Comparison of ENCODE assay signal across 1 cellular context in the genomic region with DNA sequence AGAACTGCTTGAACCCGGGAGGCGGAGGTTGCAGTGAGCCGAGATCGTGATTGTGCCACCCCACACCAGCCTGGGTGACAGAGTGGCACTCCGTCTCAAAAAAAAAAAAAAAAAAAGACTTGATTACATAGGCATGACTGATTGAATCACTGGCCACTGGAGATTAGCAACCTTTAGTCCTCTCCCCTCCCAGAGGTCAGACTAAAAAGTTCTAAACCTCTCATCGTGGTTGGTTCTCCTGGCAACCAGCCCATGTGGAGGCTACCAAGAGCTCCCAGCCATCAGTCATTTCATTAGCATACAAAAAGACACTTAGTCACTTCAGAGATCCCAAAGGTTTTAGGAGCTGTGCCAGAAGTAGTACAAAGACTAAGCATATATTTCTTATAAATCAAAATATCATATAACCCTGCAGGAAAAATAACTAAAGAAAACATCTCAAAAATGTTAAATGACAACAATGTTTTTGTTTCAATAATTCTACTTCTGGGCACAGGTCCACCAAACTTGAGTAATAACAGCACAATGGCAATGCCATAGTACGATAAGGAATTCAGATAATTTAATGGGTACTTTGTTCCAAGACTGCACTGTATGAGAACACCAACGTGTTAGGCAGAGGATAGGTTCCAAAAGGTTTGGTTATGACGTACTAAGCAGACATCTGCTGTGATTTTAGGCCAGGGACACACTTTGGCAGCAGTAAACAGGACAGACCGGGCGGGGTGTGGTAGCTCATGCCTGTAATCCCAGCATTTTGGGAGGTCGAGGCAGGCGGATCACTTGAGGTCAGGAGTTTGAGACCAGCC.
TF ChIP-seq lines count a peak whose summit lies in the region.

No MANE protein-coding gene starts in this region.

TF ChIP-seq in H1, 55 proteins besides CTCF, POLR2A, EP300 and RAD21 (continued from another document):
- TF ChIP-seq, protein P1, sequence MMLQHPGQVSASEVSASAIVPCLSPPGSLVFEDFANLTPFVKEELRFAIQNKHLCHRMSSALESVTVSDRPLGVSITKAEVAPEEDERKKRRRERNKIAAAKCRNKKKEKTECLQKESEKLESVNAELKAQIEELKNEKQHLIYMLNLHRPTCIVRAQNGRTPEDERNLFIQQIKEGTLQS (IDR thresholded peaks at IDR 0.05; ENCODE audit: insufficient read depth, low read depth, low read length), result no peak
- TF ChIP-seq KDM5A (IDR thresholded peaks at IDR 0.05; ENCODE audit: low read length) (no peak), RNF2 (IDR thresholded peaks at IDR 0.05; ENCODE audit: borderline replicate concordance, low read depth, low read length, missing control alignments, poor library complexity, severe bottlenecking) (no peak), SUZ12 (IDR thresholded peaks at IDR 0.05; ENCODE audit: low read length) (no peak), ZNF274 (IDR thresholded peaks at IDR 0.05; ENCODE audit: borderline replicate concordance, extremely low read depth, low read length) (no peak), CHD2 (IDR thresholded peaks at IDR 0.05; ENCODE audit: low read length) (no peak)
